ENCODE assay signal across 9 cellular contexts in the genomic region with DNA sequence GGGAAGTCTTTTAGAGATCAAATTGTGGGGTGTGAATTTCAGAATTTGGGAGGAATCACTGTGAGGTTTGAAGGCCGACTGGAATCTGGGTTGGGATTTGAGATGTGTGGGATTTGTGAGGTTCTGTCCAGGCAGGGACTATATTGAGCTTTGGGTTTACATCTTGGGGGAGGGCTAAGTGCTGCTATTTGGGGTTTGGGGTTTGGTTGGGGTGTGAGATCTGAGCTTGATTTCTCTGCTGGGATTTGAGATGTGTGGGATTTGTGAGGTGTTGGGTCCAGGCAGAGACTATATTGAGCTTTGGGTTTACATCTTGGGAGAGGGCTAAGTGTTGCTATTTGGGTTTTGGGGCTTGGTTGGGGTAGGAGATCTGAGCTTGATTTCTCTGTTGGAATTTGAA. TPM values are rescaled to one million over a fixed set of nuclear protein-coding genes. Genes with fewer than 3 reads are reported as not detected.
DNase-seq lines count a peak whose midpoint lies in the region; ATAC-seq and TF ChIP-seq lines count a peak whose summit lies in the region.
"Had no signal": no experiment of that assay in that cellular context is flagged by ENCODE, and none has a peak within 500 bp of the region (broad histone marks: within the 10 kb centered on the region; RNA-seq: fewer than 3 reads in every experiment).

No MANE protein-coding gene starts in this region.

- H3K4me1 ChIP-seq in iPS-15b (ENCODE audit: control insufficient read depth, insufficient read depth, low read length), result peaks cover 15% of the 10 kb centered on the region
- peaks cover 19 to 49% (median 32%) of the 10 kb centered on the region in 6 donors for H3K4me1 ChIP-seq in spleen

- CTCF ChIA-PET in activated CD4-positive, alpha-beta memory T cell treated with anti-CD3 and anti-CD28 coated beads for 36 hours (lab: Charles Lee), result interaction anchor here (0.7 to 10.7 kb wide), 5 partner anchors 10 to 111 kb away, joined by 3 to 277 read pairs (median 43); a partner anchor contains a TSS

- H3K36me3 ChIP-seq in iPS-15b (ENCODE audit: control insufficient read depth, insufficient read depth, low read length), result peaks cover 17% of the 10 kb centered on the region
- peaks cover 0 to 37% (median 21%) of the 10 kb centered on the region in 6 donors for H3K36me3 ChIP-seq in spleen

- H3K36me3 Mint-ChIP-seq in activated CD4-positive, alpha-beta memory T cell treated with anti-CD3 and anti-CD28 coated beads for 36 hours, result peaks cover 12% of the 10 kb centered on the region

- TF ChIP-seq POLR2A in spleen (IDR thresholded peaks at IDR 0.05), result no peak

- POLR2A ChIA-PET in activated CD4-positive, alpha-beta memory T cell treated with anti-CD3 and anti-CD28 coated beads for 36 hours (lab: Charles Lee), result interaction anchor here (1.6 to 1.7 kb wide), 2 partner anchors 98 to 112 kb away, joined by 5 to 6 read pairs; a partner anchor contains a TSS

- peaks cover 32% of the 10 kb centered on the region for H3K27me3 Mint-ChIP-seq in activated CD4-positive, alpha-beta memory T cell treated with anti-CD3 and anti-CD28 coated beads for 36 hours

- H3K9ac ChIP-seq in iPS-15b (ENCODE audit: low read depth, low read length), result no peak overlapping the region

- H3K27me3 ChIP-seq in iPS-15b (ENCODE audit: control insufficient read depth, insufficient read depth, low read length) (peaks cover 30% of the 10 kb centered on the region), spleen (replicated peaks in 1 of 7) (peaks cover 8 to 37% (median 33%) of the 10 kb centered on the region in 7 donors)

- H3K4me1 Mint-ChIP-seq in activated CD4-positive, alpha-beta memory T cell treated with anti-CD3 and anti-CD28 coated beads for 36 hours (ENCODE audit: low read depth), result peaks cover 38% of the 10 kb centered on the region

- peak overlapping the region in 1 of 8 donors; percentile 94 for H3K27ac ChIP-seq in spleen

- TF ChIP-seq CTCF in HFF-Myc (IDR thresholded peaks at IDR 0.05; ENCODE audit: low read depth, low read length, missing control alignments), result no peak
- no peak for TF ChIP-seq CTCF in spleen (IDR thresholded peaks at IDR 0.05 in 8 of 11, conservative IDR thresholded peaks at IDR 0.05 in 3 of 11)

- DNase-seq in HFF-Myc (ENCODE audit: extremely low read depth, low read depth) (no peak), spleen (no peak), NCI-H82 (lab: John Stamatoyannopoulos, UW) (no peak), hippocampal formation (lab: John Stamatoyannopoulos, UW) (no peak)
- DNase-seq in activated CD4-positive, alpha-beta memory T cell treated with anti-CD3 and anti-CD28 coated beads for 36 hours, result no peak
- DNase-seq: midbrain, NCI-H1417 had no signal

- no peak for ATAC-seq in HG03520 (IDR thresholded peaks at IDR 0.05; ENCODE audit: unreplicated experiment)

- WGBS in spleen, 5 donors, result 70 to 86% (median 85%) methylated on average over 1 of the region's 1 CpG

- no peaks in the 10 kb centered on the region for H3K9me3 Mint-ChIP-seq in activated CD4-positive, alpha-beta memory T cell treated with anti-CD3 and anti-CD28 coated beads for 36 hours

- H3K4me3 ChIP-seq in HFF-Myc (replicated peaks; ENCODE audit: low read depth, low read length) (peak overlapping the region; percentile 83), iPS-15b (ENCODE audit: low read depth, low read length) (peak overlapping the region; percentile 78), spleen (peak overlapping the region in 6 of 8 donors; percentile 76 to 94 (median 81))

- H3K9me3 ChIP-seq in iPS-15b (ENCODE audit: control insufficient read depth, insufficient read depth, low read length), result no peaks in the 10 kb centered on the region
- H3K9me3 ChIP-seq in spleen, result no peaks in the 10 kb centered on the region

- intact Hi-C loops in activated CD4-positive, alpha-beta memory T cell treated with anti-CD3 and anti-CD28 coated beads for 36 hours (cut with micrococcal nuclease), result loop anchor here (2.0 to 5.0 kb wide), 2 partner anchors 23 to 57 kb away; no protein-coding TSS in a partner anchor
- intact Hi-C loops in spleen (cut with DNase I; ENCODE audit: low total_unique reads), result no loop called here

- peak overlapping the region; percentile 83 for H3K4me3 Mint-ChIP-seq in activated CD4-positive, alpha-beta memory T cell treated with anti-CD3 and anti-CD28 coated beads for 36 hours

- H3K27ac Mint-ChIP-seq in activated CD4-positive, alpha-beta memory T cell treated with anti-CD3 and anti-CD28 coated beads for 36 hours, result peak overlapping the region; percentile 72

RNA-seq across cellular contexts. Expression of a gene that starts 0.9 kb away (rescaled TPM):
- total RNA-seq in activated CD4-positive, alpha-beta memory T cell treated with anti-CD3 and anti-CD28 coated beads for 36 hours, result 10 to 100 TPM; 37.1 to 37.4 TPM
- total RNA-seq in spleen, result 10 to 100 TPM; 21.2 to 45.5 (median 29.4) TPM
- 10 to 100 TPM; 27.4 to 43.3 (median 39.3) TPM for polyA plus RNA-seq in spleen

RNA-seq across cellular contexts. Expression of a gene that starts 14.7 kb away (rescaled TPM):
- total RNA-seq in activated CD4-positive, alpha-beta memory T cell treated with anti-CD3 and anti-CD28 coated beads for 36 hours, result under 1 TPM in 1 of 2 experiments, not detected in 1; 0.07 TPM
- under 1 TPM in 1 of 7 donors, not detected in 6; 0.32 TPM for total RNA-seq in spleen
- polyA plus RNA-seq in spleen, result under 1 TPM; 0.04 to 0.06 (median 0.05) TPM

RNA-seq across cellular contexts. Expression of a gene that starts 44.1 kb away (rescaled TPM):
- 10 to 100 TPM; 19.9 to 21.0 TPM for total RNA-seq in activated CD4-positive, alpha-beta memory T cell treated with anti-CD3 and anti-CD28 coated beads for 36 hours
- total RNA-seq in spleen, result 10 to 100 TPM in 6 of 7 donors, 1 to 10 TPM in 1; 8.9 to 26.2 (median 15.4) TPM
- polyA plus RNA-seq in spleen, result 1 to 10 TPM; 2.8 to 8.9 (median 4.8) TPM

RNA-seq across cellular contexts. Expression of a gene that starts 44.3 kb away (rescaled TPM):
- total RNA-seq in activated CD4-positive, alpha-beta memory T cell treated with anti-CD3 and anti-CD28 coated beads for 36 hours, result 1 to 10 TPM; 2.6 to 4.4 TPM
- 1 to 10 TPM in 5 of 7 donors, under 1 TPM in 2; 0.39 to 2.8 (median 1.1) TPM for total RNA-seq in spleen
- polyA plus RNA-seq in spleen, result 1 to 10 TPM; 1.1 to 2.1 (median 1.5) TPM
